23 cellular contexts compared by ENCODE assay signal in genomic region chr4:73375328-73375741, GRCh38. TPM values are rescaled to one million over a fixed set of nuclear protein-coding genes. Genes with fewer than 3 reads are reported as not detected.
DNase-seq lines count a peak whose midpoint lies in the region; ATAC-seq and TF ChIP-seq lines count a peak whose summit lies in the region.
"Had no signal": no experiment of that assay in that cellular context is flagged by ENCODE, and none has a peak within 500 bp of the region (broad histone marks: within the 10 kb centered on the region; RNA-seq: fewer than 3 reads in every experiment).

No MANE protein-coding gene starts in this region.

- ATAC-seq in WTC11 (no peak), left lobe of liver (peak; percentile 83), right lobe of liver (peak; percentile 79 to 92 (median 86)), HG02763 (IDR thresholded peaks at IDR 0.05; ENCODE audit: unreplicated experiment) (no peak)
- ATAC-seq: A549, GM23338 had no signal

- H3K36me3 Mint-ChIP-seq in WTC11 (peaks cover 9% of the 10 kb centered on the region), HFFc6 (ENCODE audit: low read depth) (no peaks in the 10 kb centered on the region)
- H3K36me3 Mint-ChIP-seq: CD14-positive monocyte; CD8-positive, alpha-beta memory T cell had no signal

- H3K27ac ChIP-seq in right lobe of liver = peak overlapping the region in 2 of 3 donors; percentile 77 to 79
- H3K27ac ChIP-seq: A549; BLaER1 treated with 17β-estradiol and CSF1 and Interleukin-3, amounts not matched to agents 10 nM and 100 nM had no signal

- peaks cover 0 to 70% (median 3%) of the 10 kb centered on the region in 4 donors for H3K4me1 ChIP-seq in right lobe of liver
- H3K4me1 ChIP-seq: A549, BE2C had no signal

- H3K4me3 Mint-ChIP-seq in WTC11 (no peak overlapping the region), HFFc6 (no peak overlapping the region)
- H3K4me3 Mint-ChIP-seq: CD14-positive monocyte; CD4-positive, alpha-beta T cell; CD8-positive, alpha-beta memory T cell; GM23338; H9 had no signal

- H3K27ac Mint-ChIP-seq in WTC11 (0 out of 2 replicates have a peak overlapping the region, but pooled peaks have one; percentile 4), HFFc6 (no peak overlapping the region)
- H3K27ac Mint-ChIP-seq: CD14-positive monocyte; CD4-positive, alpha-beta T cell; CD8-positive, alpha-beta memory T cell; GM23338 had no signal

- H3K9me3 Mint-ChIP-seq in WTC11 (peaks cover 6% of the 10 kb centered on the region), HFFc6 (no peaks in the 10 kb centered on the region)
- H3K9me3 Mint-ChIP-seq: CD4-positive, alpha-beta T cell had no signal

- intact Hi-C loops in right lobe of liver (cut with DNase I) = no loop called here

- H3K4me3 ChIP-seq in right lobe of liver = no peak overlapping the region
- H3K4me3 ChIP-seq: A549; BLaER1 treated with 17β-estradiol and CSF1 and Interleukin-3, amounts not matched to agents 10 nM and 100 nM; GM23338 had no signal

- H3K9me3 ChIP-seq in right lobe of liver = no peaks in the 10 kb centered on the region
- H3K9me3 ChIP-seq: A549; BE2C; BLaER1 treated with 17β-estradiol and CSF1 and Interleukin-3, amounts not matched to agents 10 nM and 100 nM had no signal

- no peaks in the 10 kb centered on the region; the same call in 1 of the 2 replicates for H3K27me3 Mint-ChIP-seq in WTC11 (ENCODE audit: low read depth)
- peaks cover 5% of the 10 kb centered on the region for H3K27me3 Mint-ChIP-seq in HFFc6 (ENCODE audit: insufficient read depth)
- H3K27me3 Mint-ChIP-seq: CD4-positive, alpha-beta T cell had no signal

- POLR2A ChIA-PET in WTC11 (lab: Charles Lee) = no interaction called here

- no peaks in the 10 kb centered on the region for H3K27me3 ChIP-seq in right lobe of liver
- H3K27me3 ChIP-seq: BE2C; BLaER1 treated with 17β-estradiol and CSF1 and Interleukin-3, amounts not matched to agents 10 nM and 100 nM had no signal

- DNase-seq in WTC11 (ENCODE audit: low spot score) = no peak
- peak; percentile 74 for DNase-seq in left lobe of liver (ENCODE audit: low spot score)
- peak in 1 of 3 donors; percentile 73 for DNase-seq in right lobe of liver
- no peak for DNase-seq in T1000 (lab: John Stamatoyannopoulos, UW)
- no peak for DNase-seq in HFFc6
- DNase-seq: 8988T; ACHN; AML-193; BE2C; CD4-positive, alpha-beta T cell; CD8-positive, alpha-beta memory T cell; DMS 273 treated with DMSO at 0.1 percent for 48 hours; DMS79; GF-D8; H9 had no signal

- peak; percentile 46 for TF ChIP-seq POLR2A in right lobe of liver (IDR thresholded peaks at IDR 0.05)

- H3K4me1 Mint-ChIP-seq in WTC11 (peaks cover 21% of the 10 kb centered on the region), HFFc6 (ENCODE audit: low read depth) (no peaks in the 10 kb centered on the region)
- H3K4me1 Mint-ChIP-seq: CD14-positive monocyte; CD8-positive, alpha-beta memory T cell had no signal

- CTCF ChIA-PET in WTC11 (lab: Charles Lee) = interaction anchor here (1.3 kb wide), 1 partner anchor 71 kb away, joined by 3 read pairs; no protein-coding TSS in a partner anchor

- TF ChIP-seq CTCF in WTC11 (IDR thresholded peaks at IDR 0.05) (no peak), right lobe of liver (IDR thresholded peaks at IDR 0.05) (no peak), HFFc6 (IDR thresholded peaks at IDR 0.05) (no peak)

- no peaks in the 10 kb centered on the region for H3K36me3 ChIP-seq in right lobe of liver
- H3K36me3 ChIP-seq: BE2C; BLaER1 treated with 17β-estradiol and CSF1 and Interleukin-3, amounts not matched to agents 10 nM and 100 nM had no signal

- WGBS in right lobe of liver (ENCODE audit: insufficient coverage, low coverage, low lambda C conversion rate, missing lambda C conversion rate) = 30% methylated on average over 1 of the region's 1 CpG

TF ChIP-seq in WTC11, 78 proteins besides CTCF, POLR2A, EP300 and RAD21:
- TF ChIP-seq GABPB1 (CRISPR knock-in tag; IDR thresholded peaks at IDR 0.05) (peak; percentile 35; the same call in 1 of the 2 replicates), SOX15 (CRISPR knock-in tag; IDR thresholded peaks at IDR 0.05) (no peak), OVOL2 (CRISPR knock-in tag; IDR thresholded peaks at IDR 0.05; ENCODE audit: borderline replicate concordance) (no peak)

RNA-seq across cellular contexts. Expression of gene ALB, which starts 28.8 kb away (rescaled TPM):
- total RNA-seq in WTC11 (2021) (23.4 to 35.4 TPM (median 27.4 TPM) in 3 replicates), left lobe of liver (99,767 TPM), right lobe of liver (over 10,000 TPM; 46,361 to 117,834 (median 75,397) TPM)
- total RNA-seq in HFFc6 (2021; fragmentation: NEBNext Ultra II Directional; extraction: Animal tissue kit (Norgen Biotek cat#: 25700)) = not detected
- total RNA-seq: CD8-positive, alpha-beta memory T cell; Daoy; G401; GM23338; H4; H9 had no signal

Comparison
In these comparisons a context has a peak if more than half of its experiments do, and no peak if none do; other contexts are left out.
1. ATAC-seq: peak in left lobe of liver (single experiment) and right lobe of liver (4 of 4); none in WTC11 (single experiment) and HG02763 (single experiment).
2. RNA of gene ALB, which starts 28.8 kb away (total RNA-seq): 99,767 TPM in left lobe of liver (single experiment) and 46,361 to 117,834 TPM in right lobe of liver; 23.4 to 35.4 TPM in WTC11 and not detected in HFFc6; every median in the first group is over 1,000 times any median in the second.